Comparison of ENCODE assay signal across 1 cellular context in the genomic region with DNA sequence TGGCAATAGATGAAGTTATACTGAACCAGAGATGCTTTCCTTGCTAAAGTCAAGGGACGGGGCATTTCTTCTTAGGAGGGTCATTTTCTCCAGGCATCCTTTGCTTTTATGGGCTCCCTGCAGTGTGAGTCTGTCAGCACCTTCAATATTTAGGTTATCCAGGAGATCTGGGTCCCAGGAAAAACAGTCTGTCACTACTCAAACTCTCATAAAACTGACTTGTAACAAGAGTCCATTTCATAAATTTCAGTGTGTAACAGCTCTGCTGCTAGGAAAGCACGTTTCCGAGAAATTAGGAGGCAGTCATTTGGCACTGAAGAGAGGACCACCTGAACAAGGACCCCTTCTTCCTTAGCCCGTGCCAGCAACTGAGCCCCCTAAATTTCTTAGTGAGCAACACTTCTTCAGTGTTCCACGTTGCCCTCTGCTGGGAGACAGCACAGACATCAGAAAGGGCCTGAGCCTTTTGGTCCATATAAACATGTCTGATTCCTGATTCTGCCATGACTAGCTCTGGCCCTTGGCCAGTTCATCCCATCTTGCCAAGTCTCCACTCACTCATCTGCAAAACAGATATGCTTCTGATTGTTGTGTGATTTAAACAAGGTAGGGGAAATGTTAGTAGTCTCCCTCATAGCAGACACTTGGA.
TF ChIP-seq lines count a peak whose summit lies in the region.

No MANE protein-coding gene starts in this region.

TF ChIP-seq in HepG2, 621 proteins besides CTCF, POLR2A, EP300 and RAD21:
- no peak for TF ChIP-seq ZNF446 (CRISPR knock-in tag; IDR thresholded peaks at IDR 0.05)
- TF ChIP-seq MXD4 (CRISPR knock-in tag; IDR thresholded peaks at IDR 0.05), result no peak
- no peak for TF ChIP-seq CEBPB (IDR thresholded peaks at IDR 0.05; ENCODE audit: borderline replicate concordance, low read depth, low read length)
- TF ChIP-seq, protein P1, sequence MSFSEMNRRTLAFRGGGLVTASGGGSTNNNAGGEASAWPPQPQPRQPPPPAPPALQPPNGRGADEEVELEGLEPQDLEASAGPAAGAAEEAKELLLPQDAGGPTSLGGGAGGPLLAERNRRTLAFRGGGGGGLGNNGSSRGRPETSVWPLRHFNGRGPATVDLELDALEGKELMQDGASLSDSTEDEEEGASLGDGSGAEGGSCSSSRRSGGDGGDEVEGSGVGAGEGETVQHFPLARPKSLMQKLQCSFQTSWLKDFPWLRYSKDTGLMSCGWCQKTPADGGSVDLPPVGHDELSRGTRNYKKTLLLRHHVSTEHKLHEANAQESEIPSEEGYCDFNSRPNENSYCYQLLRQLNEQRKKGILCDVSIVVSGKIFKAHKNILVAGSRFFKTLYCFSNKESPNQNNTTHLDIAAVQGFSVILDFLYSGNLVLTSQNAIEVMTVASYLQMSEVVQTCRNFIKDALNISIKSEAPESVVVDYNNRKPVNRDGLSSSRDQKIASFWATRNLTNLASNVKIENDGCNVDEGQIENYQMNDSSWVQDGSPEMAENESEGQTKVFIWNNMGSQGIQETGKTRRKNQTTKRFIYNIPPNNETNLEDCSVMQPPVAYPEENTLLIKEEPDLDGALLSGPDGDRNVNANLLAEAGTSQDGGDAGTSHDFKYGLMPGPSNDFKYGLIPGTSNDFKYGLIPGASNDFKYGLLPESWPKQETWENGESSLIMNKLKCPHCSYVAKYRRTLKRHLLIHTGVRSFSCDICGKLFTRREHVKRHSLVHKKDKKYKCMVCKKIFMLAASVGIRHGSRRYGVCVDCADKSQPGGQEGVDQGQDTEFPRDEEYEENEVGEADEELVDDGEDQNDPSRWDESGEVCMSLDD (CRISPR knock-in tag; IDR thresholded peaks at IDR 0.05; ENCODE audit: borderline replicate concordance), result no peak
- TF ChIP-seq, protein P2, sequence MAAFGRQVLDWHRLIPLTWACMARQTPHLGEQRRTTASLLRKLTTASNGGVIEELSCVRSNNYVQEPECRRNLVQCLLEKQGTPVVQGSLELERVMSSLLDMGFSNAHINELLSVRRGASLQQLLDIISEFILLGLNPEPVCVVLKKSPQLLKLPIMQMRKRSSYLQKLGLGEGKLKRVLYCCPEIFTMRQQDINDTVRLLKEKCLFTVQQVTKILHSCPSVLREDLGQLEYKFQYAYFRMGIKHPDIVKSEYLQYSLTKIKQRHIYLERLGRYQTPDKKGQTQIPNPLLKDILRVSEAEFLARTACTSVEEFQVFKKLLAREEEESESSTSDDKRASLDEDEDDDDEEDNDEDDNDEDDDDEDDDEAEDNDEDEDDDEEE (CRISPR knock-in tag; IDR thresholded peaks at IDR 0.05), result no peak
- TF ChIP-seq, protein P3, sequence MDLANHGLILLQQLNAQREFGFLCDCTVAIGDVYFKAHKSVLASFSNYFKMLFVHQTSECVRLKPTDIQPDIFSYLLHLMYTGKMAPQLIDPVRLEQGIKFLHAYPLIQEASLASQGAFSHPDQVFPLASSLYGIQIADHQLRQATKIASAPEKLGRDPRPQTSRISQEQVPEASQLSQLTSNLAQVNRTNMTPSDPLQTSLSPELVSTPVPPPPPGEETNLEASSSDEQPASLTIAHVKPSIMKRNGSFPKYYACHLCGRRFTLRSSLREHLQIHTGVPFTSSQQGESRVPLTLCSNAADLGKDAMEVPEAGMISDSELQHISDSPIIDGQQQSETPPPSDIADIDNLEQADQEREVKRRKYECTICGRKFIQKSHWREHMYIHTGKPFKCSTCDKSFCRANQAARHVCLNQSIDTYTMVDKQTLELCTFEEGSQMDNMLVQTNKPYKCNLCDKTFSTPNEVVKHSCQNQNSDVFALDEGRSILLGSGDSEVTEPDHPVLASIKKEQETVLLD (CRISPR knock-in tag; IDR thresholded peaks at IDR 0.05; ENCODE audit: low read depth), result no peak
TF ChIP-seq in HepG2: peak in this region for 0.
